8 cellular contexts compared by ENCODE assay signal in the genomic region with DNA sequence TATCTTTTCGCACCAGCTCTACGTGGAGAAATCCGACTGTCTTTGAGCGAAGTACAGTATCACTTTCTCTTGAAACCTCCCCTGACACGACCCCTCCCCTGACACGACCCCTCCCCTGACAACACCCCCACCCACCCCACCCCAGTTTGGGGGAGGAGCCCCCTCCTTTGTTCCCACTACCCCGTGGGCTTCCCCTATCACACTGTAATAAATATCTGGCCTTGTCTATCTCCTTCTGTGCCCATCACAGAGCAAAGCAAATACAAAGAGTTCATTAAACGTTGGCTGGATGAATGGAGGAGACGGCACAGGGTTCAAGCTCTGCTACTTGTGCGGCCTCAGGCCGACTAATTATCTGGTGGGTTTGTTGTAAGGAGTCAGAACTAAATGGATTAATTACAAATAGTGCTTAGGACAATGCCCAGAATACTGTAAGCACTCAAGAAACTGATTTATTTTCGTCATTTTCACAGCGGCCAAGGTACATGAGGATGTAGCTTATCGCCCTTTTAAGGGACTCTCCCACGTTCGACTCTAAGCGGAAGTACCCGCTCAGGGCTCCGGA. TPM values are rescaled to one million over a fixed set of nuclear protein-coding genes. Genes with fewer than 3 reads are reported as not detected.
DNase-seq lines count a peak whose midpoint lies in the region; ATAC-seq and TF ChIP-seq lines count a peak whose summit lies in the region.

No MANE protein-coding gene starts in this region.

- in situ Hi-C loops in mammary epithelial cell (cut with MboI; ENCODE audit: low sequenced_read_pairs in 2 of 2): no loop called here

- H3K36me3 Mint-ChIP-seq in mesothelial cell of epicardium: no peaks in the 10 kb centered on the region

- peak overlapping the region; percentile 88 for H3K4me3 Mint-ChIP-seq in mesothelial cell of epicardium

- dilution Hi-C loops in mammary epithelial cell (cut with HindIII; ENCODE audit: low sequenced_read_pairs): no loop called here

- DNase-seq in mammary epithelial cell (no peak), mesothelial cell of epicardium (ENCODE audit: low spot score in 2 of 2, unreplicated experiment in 2 of 2) (no peak), SIG-M5 (lab: John Stamatoyannopoulos, UW) (no peak), foreskin melanocyte (no peak)

- WGBS in mammary epithelial cell (ENCODE audit: low coverage, missing lambda C conversion rate): 1% methylated on average over 18 of the region's 19 CpGs

- CTCF ChIA-PET in mammary epithelial cell (lab: Charles Lee; ENCODE audit: low non-redundant PET): interaction anchor here (0.6 to 0.7 kb wide), 3 partner anchors 16 to 291 kb away, joined by 3 to 18 read pairs (median 5); no protein-coding TSS in a partner anchor

- H3K27me3 Mint-ChIP-seq in mesothelial cell of epicardium (ENCODE audit: low read depth): no peaks in the 10 kb centered on the region

- peak overlapping the region; percentile 92 for H3K4me2 ChIP-seq in mammary epithelial cell (ENCODE audit: insufficient read depth, low read depth, low read length)

- TF ChIP-seq RAD21 in Ishikawa (IDR thresholded peaks at IDR 0.05; ENCODE audit: low read depth): no peak

- H3K27ac Mint-ChIP-seq in mesothelial cell of epicardium: peak overlapping the region; percentile 99

- ATAC-seq in GM18520 (IDR thresholded peaks at IDR 0.05; ENCODE audit: unreplicated experiment): peak; percentile 1
- ATAC-seq in HG03521 (IDR thresholded peaks at IDR 0.05; ENCODE audit: unreplicated experiment): no peak
- no peak for ATAC-seq in HG03159 (IDR thresholded peaks at IDR 0.05; ENCODE audit: unreplicated experiment)

- peak overlapping the region; percentile 47 to 98 (median 84) for H3K4me3 ChIP-seq in mammary epithelial cell (replicated peaks in 1 of 3; ENCODE audit: insufficient read depth in 1 of 3, low read depth in 2 of 3, low read length in 3 of 3)

- TSS peak; percentile 81 for BruUV-seq in mammary epithelial cell (replicated peaks; lab: Mats Ljungman, UMichigan)

- TF ChIP-seq CTCF in mammary epithelial cell (conservative IDR thresholded peaks at IDR 0.05 in 1 of 2, IDR thresholded peaks at IDR 0.05 in 1 of 2; ENCODE audit: extremely low read depth in 1 of 2, insufficient read depth in 1 of 2, low read depth in 1 of 2, low read length in 2 of 2) (no peak), mesothelial cell of epicardium (IDR thresholded peaks at IDR 0.05; ENCODE audit: unreplicated experiment) (no peak)

- H3K27me3 ChIP-seq in mammary epithelial cell (ENCODE audit: insufficient read depth, low read length): no peaks in the 10 kb centered on the region

- H2AFZ ChIP-seq in mammary epithelial cell (ENCODE audit: low read depth, low read length): peak overlapping the region; percentile 93

- peaks cover 33% of the 10 kb centered on the region for H3K79me2 ChIP-seq in mammary epithelial cell (ENCODE audit: insufficient read depth, low read length)

- H3K36me3 ChIP-seq in mammary epithelial cell (ENCODE audit: insufficient read depth, low read length): no peaks in the 10 kb centered on the region

- peak overlapping the region; percentile 82 for H3K9ac ChIP-seq in mammary epithelial cell (ENCODE audit: insufficient read depth, low read length)

- no peaks in the 10 kb centered on the region for H4K20me1 ChIP-seq in mammary epithelial cell (ENCODE audit: insufficient read depth, low read length)

- H3K9me3 Mint-ChIP-seq in mesothelial cell of epicardium: no peaks in the 10 kb centered on the region

- intact Hi-C loops in mammary epithelial cell (cut with micrococcal nuclease): loop anchor here (1.0 to 10.0 kb wide), 10 partner anchors 31 to 559 kb away; partner anchors contain the start of gene SH3BP1

- peak overlapping the region; percentile 99 for H3K27ac ChIP-seq in mammary epithelial cell (ENCODE audit: insufficient read depth, low read depth, low read length)

- H3K9me3 ChIP-seq in mammary epithelial cell (replicated peaks; ENCODE audit: insufficient read depth, low read length): no peaks in the 10 kb centered on the region

- no peak for TF ChIP-seq EP300 in Ishikawa (IDR thresholded peaks at IDR 0.05; ENCODE audit: borderline replicate concordance)

- peaks cover 19% of the 10 kb centered on the region for H3K4me1 ChIP-seq in mammary epithelial cell (ENCODE audit: insufficient read depth, low read length)

- peaks cover 40% of the 10 kb centered on the region for H3K4me1 Mint-ChIP-seq in mesothelial cell of epicardium

TF ChIP-seq in Ishikawa, 13 proteins besides CTCF, POLR2A, EP300 and RAD21:
- TF ChIP-seq, protein P1, sequence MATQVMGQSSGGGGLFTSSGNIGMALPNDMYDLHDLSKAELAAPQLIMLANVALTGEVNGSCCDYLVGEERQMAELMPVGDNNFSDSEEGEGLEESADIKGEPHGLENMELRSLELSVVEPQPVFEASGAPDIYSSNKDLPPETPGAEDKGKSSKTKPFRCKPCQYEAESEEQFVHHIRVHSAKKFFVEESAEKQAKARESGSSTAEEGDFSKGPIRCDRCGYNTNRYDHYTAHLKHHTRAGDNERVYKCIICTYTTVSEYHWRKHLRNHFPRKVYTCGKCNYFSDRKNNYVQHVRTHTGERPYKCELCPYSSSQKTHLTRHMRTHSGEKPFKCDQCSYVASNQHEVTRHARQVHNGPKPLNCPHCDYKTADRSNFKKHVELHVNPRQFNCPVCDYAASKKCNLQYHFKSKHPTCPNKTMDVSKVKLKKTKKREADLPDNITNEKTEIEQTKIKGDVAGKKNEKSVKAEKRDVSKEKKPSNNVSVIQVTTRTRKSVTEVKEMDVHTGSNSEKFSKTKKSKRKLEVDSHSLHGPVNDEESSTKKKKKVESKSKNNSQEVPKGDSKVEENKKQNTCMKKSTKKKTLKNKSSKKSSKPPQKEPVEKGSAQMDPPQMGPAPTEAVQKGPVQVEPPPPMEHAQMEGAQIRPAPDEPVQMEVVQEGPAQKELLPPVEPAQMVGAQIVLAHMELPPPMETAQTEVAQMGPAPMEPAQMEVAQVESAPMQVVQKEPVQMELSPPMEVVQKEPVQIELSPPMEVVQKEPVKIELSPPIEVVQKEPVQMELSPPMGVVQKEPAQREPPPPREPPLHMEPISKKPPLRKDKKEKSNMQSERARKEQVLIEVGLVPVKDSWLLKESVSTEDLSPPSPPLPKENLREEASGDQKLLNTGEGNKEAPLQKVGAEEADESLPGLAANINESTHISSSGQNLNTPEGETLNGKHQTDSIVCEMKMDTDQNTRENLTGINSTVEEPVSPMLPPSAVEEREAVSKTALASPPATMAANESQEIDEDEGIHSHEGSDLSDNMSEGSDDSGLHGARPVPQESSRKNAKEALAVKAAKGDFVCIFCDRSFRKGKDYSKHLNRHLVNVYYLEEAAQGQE (IDR thresholded peaks at IDR 0.05; ENCODE audit: low read depth): no peak
- peak; percentile 89 for TF ChIP-seq MAX (IDR thresholded peaks at IDR 0.05)

RNA-seq across cellular contexts. Expression of gene GGA1, which starts 0.6 kb away (rescaled TPM):
- 10 to 100 TPM; 33.8 to 60.2 TPM for total RNA-seq in mammary epithelial cell
- 26.7 TPM for polyA plus RNA-seq in mammary epithelial cell
- 56.2 TPM for polyA minus RNA-seq in mammary epithelial cell
- 96.6 to 107 TPM (median 96.6 TPM) in 3 replicates for total RNA-seq in mesothelial cell of epicardium

RNA-seq across cellular contexts. Expression of gene LGALS2, which starts 28.1 kb away (rescaled TPM):
- total RNA-seq in mammary epithelial cell: not detected
- not detected for polyA plus RNA-seq in mammary epithelial cell
- polyA minus RNA-seq in mammary epithelial cell: not detected
- 0.43 to 0.64 TPM (median 0.54 TPM) in 3 replicates for total RNA-seq in mesothelial cell of epicardium

RNA-seq across cellular contexts. Expression of gene SH3BP1, which starts 31.5 kb away (rescaled TPM):
- total RNA-seq in mammary epithelial cell (10 to 100 TPM; 28.2 to 65.9 TPM), mesothelial cell of epicardium (30.0 to 33.0 TPM (median 31.9 TPM) in 3 replicates)
- polyA plus RNA-seq in mammary epithelial cell: 43.7 TPM
- 77.9 TPM for polyA minus RNA-seq in mammary epithelial cell

RNA-seq across cellular contexts. Expression of gene CDC42EP1, which starts 47.7 kb away (rescaled TPM):
- total RNA-seq in mammary epithelial cell (10 to 100 TPM; 17.5 to 98.4 TPM), mesothelial cell of epicardium (38.5 to 39.1 TPM (median 38.8 TPM) in 3 replicates)
- polyA plus RNA-seq in mammary epithelial cell: 12.7 TPM
- polyA minus RNA-seq in mammary epithelial cell: 32.2 TPM

RNA-seq across cellular contexts. Expression of gene PDXP, which starts 50.5 kb away (rescaled TPM):
- total RNA-seq in mammary epithelial cell (1 to 10 TPM; 5.8 to 6.9 TPM), mesothelial cell of epicardium (15.6 to 16.5 TPM (median 16.1 TPM) in 3 replicates)
- 19.4 TPM for polyA plus RNA-seq in mammary epithelial cell
- polyA minus RNA-seq in mammary epithelial cell: 10.4 TPM
